ENCODE assay signal across 17 cellular contexts in the genomic region with DNA sequence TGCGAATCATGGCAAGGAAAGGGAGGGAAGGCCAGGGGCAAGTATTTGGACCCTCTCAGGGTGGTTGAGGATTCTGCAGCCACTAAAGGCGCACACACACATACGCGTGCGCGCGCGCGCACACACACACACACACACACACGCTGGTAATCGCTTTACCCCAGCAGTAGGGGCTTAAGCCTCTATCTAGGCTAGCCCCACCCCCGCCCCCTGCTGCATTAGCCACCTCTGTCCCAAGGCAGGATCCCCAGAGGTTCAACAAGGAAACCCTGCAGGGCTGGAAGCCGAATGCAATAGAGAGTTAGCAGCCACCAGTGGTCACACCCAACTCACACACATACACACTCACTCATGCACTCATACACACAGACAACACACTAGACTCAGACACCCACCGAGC. TPM values are rescaled to one million over a fixed set of nuclear protein-coding genes. Genes with fewer than 3 reads are reported as not detected.
DNase-seq lines count a peak whose midpoint lies in the region; ATAC-seq, FAIRE-seq and TF ChIP-seq lines count a peak whose summit lies in the region.
"Had no signal": no experiment of that assay in that cellular context is flagged by ENCODE, and none has a peak within 500 bp of the region (broad histone marks: within the 10 kb centered on the region; RNA-seq: fewer than 3 reads in every experiment).

No MANE protein-coding gene starts in this region.

- H3K4me3 ChIP-seq in A549, result no peak overlapping the region
- H3K4me3 ChIP-seq in HEK293 (ENCODE audit: low read depth, low read length), result no peak overlapping the region
- no peak overlapping the region for H3K4me3 ChIP-seq in fibroblast of pulmonary artery (replicated peaks; ENCODE audit: low read depth, low read length)
- H3K4me3 ChIP-seq in upper lobe of right lung, result no peak overlapping the region

- peak overlapping the region; percentile 96 for H3K4me2 ChIP-seq in A549

- DNase-seq in A549 (ENCODE audit: low read depth in 1 of 2, low spot score in 1 of 2), result no peak
- peak; percentile 13 for DNase-seq in amniotic epithelial cell (ENCODE audit: low read depth)
- DNase-seq in fibroblast of pulmonary artery (ENCODE audit: low read depth), result peak; percentile 17
- DNase-seq in NCI-H187 (lab: John Stamatoyannopoulos, UW), result no peak
- no peak for DNase-seq in upper lobe of right lung
- DNase-seq in inferior parietal cortex (ENCODE audit: extremely low spot score), result no peak
- DNase-seq: activated CD4-positive, alpha-beta T cell treated with anti-CD3 and anti-CD28 coated beads, Interleukin-2, amount 50 U/mL, for 4 hours; activated naive CD4-positive, alpha-beta T cell treated with anti-CD3 and anti-CD28 coated beads, Interleukin-2, amount 10 ng/mL, durations not matched to agents 7 days and 5 days; activated T-cell treated with anti-CD3 and anti-CD28 coated beads for 4 hours; CD4-positive, alpha-beta T cell; hippocampal formation; NCI-H1694 treated with DMSO at 0.1 percent for 48 hours; right cardiac atrium; stomach had no signal

- TF ChIP-seq CTCF in A549 (IDR thresholded peaks at IDR 0.05) (no peak), HEK293 (tag by site-specific recombination; IDR thresholded peaks at IDR 0.05) (no peak), fibroblast of pulmonary artery (IDR thresholded peaks at IDR 0.05; ENCODE audit: low read length, missing control alignments) (no peak), upper lobe of right lung (IDR thresholded peaks at IDR 0.05) (no peak)

- H3K9me3 ChIP-seq in A549, result peaks cover 9% of the 10 kb centered on the region
- H3K9me3 ChIP-seq in HEK293 (ENCODE audit: control insufficient read depth, insufficient read depth, low read depth, low read length), result no peaks in the 10 kb centered on the region
- no peaks in the 10 kb centered on the region for H3K9me3 ChIP-seq in upper lobe of right lung

- TF ChIP-seq RAD21 in A549 (conservative IDR thresholded peaks at IDR 0.05 in 1 of 2, IDR thresholded peaks at IDR 0.05 in 1 of 2), result no peak

- no peaks in the 10 kb centered on the region for H3K27me3 ChIP-seq in upper lobe of right lung

- POLR2A ChIA-PET in A549 (lab: Yijun Ruan, JAX) (no interaction called here), HEK293 (lab: Yijun Ruan, JAX) (interaction anchor here (0.6 to 2.2 kb wide), 5 partner anchors 14 to 459 kb away, joined by 3 to 16 read pairs (median 5); no protein-coding TSS in a partner anchor)

- FAIRE-seq in A549 (lab: Jason Lieb, UNC), result no peak
- FAIRE-seq: GM19239 had no signal

- TF ChIP-seq POLR2A in A549 (IDR thresholded peaks at IDR 0.05; ENCODE audit: low read length), result no peak

- H3K27ac ChIP-seq in A549 (peak overlapping the region; percentile 91 to 99), HEK293 (ENCODE audit: extremely low read depth, low read depth, low read length) (no peak overlapping the region), upper lobe of right lung (no peak overlapping the region)

- peaks cover 33% of the 10 kb centered on the region for H3K4me1 ChIP-seq in A549
- 0 out of 2 replicates have a peak, but pooled peaks cover 4% of the 10 kb centered on the region for H3K4me1 ChIP-seq in HEK293 (ENCODE audit: control insufficient read depth, insufficient read depth, low read length)
- peaks cover 5% of the 10 kb centered on the region for H3K4me1 ChIP-seq in upper lobe of right lung

- CTCF ChIA-PET in A549 (lab: Yijun Ruan, JAX) (interaction anchor here (0.8 to 7.2 kb wide), 22 partner anchors 8 to 195 kb away, joined by 3 to 134 read pairs (median 6); a partner anchor contains a TSS), HEK293 (lab: Yijun Ruan, JAX) (interaction anchor here (0.6 to 6.2 kb wide), 20 partner anchors 11 to 365 kb away, joined by 3 to 273 read pairs (median 6); no protein-coding TSS in a partner anchor)

- 67% methylated on average over 13 of the region's 14 CpGs for WGBS in A549 (ENCODE audit: missing lambda C conversion rate)

- ATAC-seq in A549 (peak; percentile 18 to 25; a peak in 3 of 6 replicates), upper lobe of right lung (no peak), HG02623 (IDR thresholded peaks at IDR 0.05; ENCODE audit: unreplicated experiment) (no peak)

- no peak for TF ChIP-seq EP300 in A549 (IDR thresholded peaks at IDR 0.05)

- H3K36me3 ChIP-seq in HEK293 (ENCODE audit: control insufficient read depth in 2 of 2, insufficient read depth in 1 of 2, low read length in 2 of 2), result no peaks in the 10 kb centered on the region
- no peaks in the 10 kb centered on the region for H3K36me3 ChIP-seq in upper lobe of right lung
- H3K36me3 ChIP-seq: stomach had no signal

- intact Hi-C loops in upper lobe of right lung (cut with DNase I), result no loop called here

TF ChIP-seq in A549, 52 proteins besides CTCF, POLR2A, EP300 and RAD21:
- TF ChIP-seq POLR2AphosphoS2 (conservative IDR thresholded peaks at IDR 0.05; ENCODE audit: low read length), result no peak

TF ChIP-seq in HEK293, 187 proteins besides CTCF, POLR2A, EP300 and RAD21:
- TF ChIP-seq ZIC2 (tag by site-specific recombination; IDR thresholded peaks at IDR 0.05) (peak; percentile 90), ZNF114 (tag by site-specific recombination; IDR thresholded peaks at IDR 0.05) (no peak), ZNF621 (tag by site-specific recombination; IDR thresholded peaks at IDR 0.05) (no peak), FEZF1 (tag by site-specific recombination; IDR thresholded peaks at IDR 0.05) (no peak), ZNF184 (tag by site-specific recombination; IDR thresholded peaks at IDR 0.05) (no peak)
- TF ChIP-seq, protein P1, sequence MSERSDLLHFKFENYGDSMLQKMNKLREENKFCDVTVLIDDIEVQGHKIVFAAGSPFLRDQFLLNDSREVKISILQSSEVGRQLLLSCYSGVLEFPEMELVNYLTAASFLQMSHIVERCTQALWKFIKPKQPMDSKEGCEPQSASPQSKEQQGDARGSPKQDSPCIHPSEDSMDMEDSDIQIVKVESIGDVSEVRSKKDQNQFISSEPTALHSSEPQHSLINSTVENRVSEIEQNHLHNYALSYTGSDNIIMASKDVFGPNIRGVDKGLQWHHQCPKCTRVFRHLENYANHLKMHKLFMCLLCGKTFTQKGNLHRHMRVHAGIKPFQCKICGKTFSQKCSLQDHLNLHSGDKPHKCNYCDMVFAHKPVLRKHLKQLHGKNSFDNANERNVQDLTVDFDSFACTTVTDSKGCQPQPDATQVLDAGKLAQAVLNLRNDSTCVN (tag by site-specific recombination; optimal IDR thresholded peaks at IDR 0.05), result no peak
TF ChIP-seq in HEK293: peak in this region for 1.

RNA-seq across cellular contexts. Expression of a gene that starts 28.6 kb away (rescaled TPM):
- polyA plus RNA-seq in A549 (2011; rRNA removed) (0.94 and 1.0 TPM in 2 replicates), A549 (2017; fragmentation: RNase III; extraction: RNeasy Plus Mini Kit Qiagen cat#74134 plus additional on column Dnase treatment) (7.5 to 9.6 TPM (median 8.1 TPM) in 3 replicates)
- 2.0 and 3.1 TPM in 2 replicates for polyA plus RNA-seq in A549 (2012; cell fraction: cytosol; rRNA removed)
- polyA plus RNA-seq in A549 (2012; cell fraction: nucleus; rRNA removed), result 11.0 and 14.5 TPM in 2 replicates
- 1.2 and 1.7 TPM in 2 replicates for polyA minus RNA-seq in A549 (2011; rRNA and poly(A)+ RNA removed)
- total RNA-seq in upper lobe of right lung, result 0.72 TPM

RNA-seq across cellular contexts. Expression of a gene that starts 30.3 kb away (rescaled TPM):
- polyA plus RNA-seq in A549 (2011; rRNA removed) (1.2 and 2.0 TPM in 2 replicates), A549 (2017; fragmentation: RNase III; extraction: RNeasy Plus Mini Kit Qiagen cat#74134 plus additional on column Dnase treatment) (1.7 to 1.8 TPM (median 1.7 TPM) in 3 replicates)
- 2.3 and 3.2 TPM in 2 replicates for polyA plus RNA-seq in A549 (2012; cell fraction: cytosol; rRNA removed)
- polyA plus RNA-seq in A549 (2012; cell fraction: nucleus; rRNA removed), result 18.4 and 23.7 TPM in 2 replicates
- 0.73 and 0.95 TPM in 2 replicates for polyA minus RNA-seq in A549 (2011; rRNA and poly(A)+ RNA removed)
- total RNA-seq in upper lobe of right lung, result 53.5 TPM

Comparison
In these comparisons a context has a peak if more than half of its experiments do, and no peak if none do; other contexts are left out.
1. ATAC-seq: peak in A549 (2 of 2); none in upper lobe of right lung (single experiment) and HG02623 (single experiment).
2. DNase-seq: peak in amniotic epithelial cell (single experiment) and fibroblast of pulmonary artery (single experiment); none in A549 (0 of 2), NCI-H187 (0 of 2), upper lobe of right lung (single experiment) and inferior parietal cortex (single experiment).
3. H3K27ac ChIP-seq: peak in A549 (2 of 2); none in HEK293 (single experiment) and upper lobe of right lung (single experiment).